8 cellular contexts compared by ENCODE assay signal in the genomic region with DNA sequence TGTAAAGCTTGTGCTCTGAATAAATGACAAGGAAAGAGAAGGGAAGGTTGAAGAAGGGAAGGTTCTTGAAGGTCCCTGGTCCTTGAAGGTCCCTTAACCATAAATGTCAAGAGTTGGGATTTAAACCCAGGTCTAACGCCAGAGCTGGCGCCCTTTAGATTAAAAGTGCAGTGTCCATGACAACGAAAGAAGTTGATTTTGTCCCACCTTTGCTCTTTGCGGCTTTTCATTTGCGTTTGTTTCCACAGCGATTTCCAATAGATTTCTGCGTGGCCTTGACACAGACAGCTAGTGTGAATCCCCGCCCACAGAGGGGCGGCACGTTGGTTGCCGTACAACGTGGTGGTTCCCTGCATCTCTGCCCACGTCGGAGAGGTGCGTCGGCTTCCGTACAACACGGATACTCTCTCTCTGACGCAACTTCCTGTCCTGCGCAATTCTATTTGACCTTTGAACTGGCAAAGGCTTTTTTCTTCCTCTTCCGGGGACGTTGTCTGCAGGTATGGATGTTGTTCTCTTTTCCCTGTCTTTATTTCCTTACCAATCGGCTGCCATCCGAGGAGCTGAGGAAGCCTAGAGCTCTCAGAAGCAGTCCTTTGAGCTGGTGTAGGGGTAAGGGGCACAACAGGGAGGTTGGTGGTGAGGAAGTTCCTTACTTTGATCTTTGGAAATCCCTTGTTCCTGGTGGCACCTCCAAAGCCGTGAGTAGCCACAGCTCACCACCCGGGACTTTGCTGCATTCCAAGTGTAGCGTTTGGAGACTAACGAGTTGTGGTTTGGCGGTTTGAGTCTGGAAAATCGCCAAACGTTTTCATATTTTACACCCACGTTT. TPM values are rescaled to one million over a fixed set of nuclear protein-coding genes. Genes with fewer than 3 reads are reported as not detected.
A peak's percentile ranks its signal among the peaks of the same experiment; 100 is the strongest.
DNase-seq lines count a peak whose midpoint lies in the region; ATAC-seq and TF ChIP-seq lines count a peak whose summit lies in the region.

A gene (plus strand): TSS at position 476 of the 832 bp plus-strand sequence. CDS start 1,384 bp downstream, outside the sequence.

- peak within 1 kb of the TSS; percentile 93 for H3K27ac Mint-ChIP-seq in HFFc6
- H3K27ac Mint-ChIP-seq in activated naive CD4-positive, alpha-beta T cell treated with anti-CD3 and anti-CD28 coated beads, Interleukin-2, amount 10 ng/mL, durations not matched to agents 7 days and 5 days = peak within 1 kb of the TSS; percentile 91

- peaks cover 48% of the 10 kb centered on the region for H3K4me1 Mint-ChIP-seq in HFFc6 (ENCODE audit: low read depth)
- H3K4me1 Mint-ChIP-seq in activated naive CD4-positive, alpha-beta T cell treated with anti-CD3 and anti-CD28 coated beads, Interleukin-2, amount 10 ng/mL, durations not matched to agents 7 days and 5 days = peaks cover 55% of the 10 kb centered on the region

- H3K4me1 ChIP-seq in gastroesophageal sphincter = peaks cover 5 to 44% (median 6%) of the 10 kb centered on the region in 3 donors
- H3K4me1 ChIP-seq in neutrophil (ENCODE audit: control insufficient read depth in 1 of 2, insufficient read depth in 1 of 2, low read depth in 1 of 2, low read length in 1 of 2) = peaks cover 18 to 23% of the 10 kb centered on the region in 2 experiments

- peak within 1 kb of the TSS; percentile 99 for H3K9ac ChIP-seq in SK-N-MC (ENCODE audit: insufficient read length)

- peaks cover 4% of the 10 kb centered on the region; the same call in 1 of the 2 replicates for H3K27me3 Mint-ChIP-seq in HFFc6 (ENCODE audit: insufficient read depth)
- no peaks in the 10 kb centered on the region for H3K27me3 Mint-ChIP-seq in activated naive CD4-positive, alpha-beta T cell treated with anti-CD3 and anti-CD28 coated beads, Interleukin-2, amount 10 ng/mL, durations not matched to agents 7 days and 5 days

- H3K27ac ChIP-seq in SK-N-MC (peak within 1 kb of the TSS; percentile 88), gastroesophageal sphincter (peak within 1 kb of the TSS; percentile 83 to 88 (median 88)), neutrophil (peak within 1 kb of the TSS; percentile 77), substantia nigra (ENCODE audit: low read depth, low read length, poor library complexity, severe bottlenecking) (peak within 1 kb of the TSS; percentile 68)

- peak within 1 kb of the TSS; percentile 97 for H3K4me3 Mint-ChIP-seq in HFFc6
- peak within 1 kb of the TSS; percentile 88 for H3K4me3 Mint-ChIP-seq in activated naive CD4-positive, alpha-beta T cell treated with anti-CD3 and anti-CD28 coated beads, Interleukin-2, amount 10 ng/mL, durations not matched to agents 7 days and 5 days

- TF ChIP-seq POLR2A in NB4 (IDR thresholded peaks at IDR 0.05; ENCODE audit: extremely low read depth, insufficient read length) (peak; percentile 91), gastroesophageal sphincter (IDR thresholded peaks at IDR 0.05) (peak; percentile 84 to 89)

- H3K27me3 ChIP-seq in gastroesophageal sphincter (no peaks in the 10 kb centered on the region), neutrophil (no peaks in the 10 kb centered on the region)

- 0 to 2% methylated on average over 24 of the region's 32 CpGs for WGBS in gastroesophageal sphincter (ENCODE audit: low coverage in 1 of 2), 2 donors

- H3K4me3 ChIP-seq in NB4 (ENCODE audit: low read depth, low read length) (peak within 1 kb of the TSS; percentile 96), SK-N-MC (peak within 1 kb of the TSS; percentile 86), gastroesophageal sphincter (peak within 1 kb of the TSS; percentile 71 to 98), neutrophil (ENCODE audit: low read depth in 1 of 2, low read length in 1 of 2) (peak within 1 kb of the TSS; percentile 86 to 96)

- peaks cover 45% of the 10 kb centered on the region for H3K36me3 ChIP-seq in SK-N-MC (ENCODE audit: insufficient read depth, low read length)
- peaks cover 5 to 46% of the 10 kb centered on the region in 2 donors for H3K36me3 ChIP-seq in gastroesophageal sphincter
- H3K36me3 ChIP-seq in neutrophil = peaks cover 39% of the 10 kb centered on the region

- ATAC-seq in gastroesophageal sphincter = peak; percentile 100

- no peak for TF ChIP-seq EP300 in gastroesophageal sphincter (IDR thresholded peaks at IDR 0.05)

- CTCF ChIA-PET in activated naive CD4-positive, alpha-beta T cell treated with anti-CD3 and anti-CD28 coated beads, Interleukin-2, amount 10 ng/mL, durations not matched to agents 7 days and 5 days (lab: Charles Lee) = interaction anchor here (0.8 to 1.5 kb wide), 4 partner anchors 9 to 505 kb away, joined by 3 read pairs; no protein-coding TSS in a partner anchor

- H3K9me3 ChIP-seq in SK-N-MC (ENCODE audit: low read depth, low read length) = no peaks in the 10 kb centered on the region
- H3K9me3 ChIP-seq in gastroesophageal sphincter = peaks cover 0 to 5% (median 0%) of the 10 kb centered on the region in 3 donors
- H3K9me3 ChIP-seq in neutrophil = no peaks in the 10 kb centered on the region

- TF ChIP-seq CTCF in HFFc6 (IDR thresholded peaks at IDR 0.05) (no peak), NB4 (IDR thresholded peaks at IDR 0.05; ENCODE audit: low read depth, low read length) (no peak), gastroesophageal sphincter (IDR thresholded peaks at IDR 0.05) (no peak), neutrophil (IDR thresholded peaks at IDR 0.05) (no peak)

- peak; percentile 93 for DNase-seq in GM04503 (ENCODE audit: low read depth)
- peak; percentile 97 for DNase-seq in HFFc6
- DNase-seq in NB4 (ENCODE audit: low read depth) = peak; percentile 97
- DNase-seq in SK-N-MC (ENCODE audit: low read depth, low spot score) = peak; percentile 98
- peak; percentile 98 for DNase-seq in activated naive CD4-positive, alpha-beta T cell treated with anti-CD3 and anti-CD28 coated beads, Interleukin-2, amount 10 ng/mL, durations not matched to agents 7 days and 5 days
- peak; percentile 28 to 99 (median 95) for DNase-seq in substantia nigra (lab: John Stamatoyannopoulos, UW)

- H3K36me3 Mint-ChIP-seq in HFFc6 (ENCODE audit: low read depth) = peaks cover 51% of the 10 kb centered on the region
- H3K36me3 Mint-ChIP-seq in activated naive CD4-positive, alpha-beta T cell treated with anti-CD3 and anti-CD28 coated beads, Interleukin-2, amount 10 ng/mL, durations not matched to agents 7 days and 5 days = peaks cover 41% of the 10 kb centered on the region

- H3K9me3 Mint-ChIP-seq in HFFc6 = peaks cover 12% of the 10 kb centered on the region
- peaks cover 9% of the 10 kb centered on the region for H3K9me3 Mint-ChIP-seq in activated naive CD4-positive, alpha-beta T cell treated with anti-CD3 and anti-CD28 coated beads, Interleukin-2, amount 10 ng/mL, durations not matched to agents 7 days and 5 days

RNA-seq across cellular contexts. Expression of the gene that starts here (rescaled TPM):
- total RNA-seq in HFFc6 (2021; fragmentation: NEBNext Ultra II Directional; extraction: Animal tissue kit (Norgen Biotek cat#: 25700)) = 1,000 to 10,000 TPM in 1 of 6 experiments, 100 to 1,000 TPM in 5; 834 to 1,041 (median 909) TPM
- 1,000 to 10,000 TPM in 2 of 4 donors, 100 to 1,000 TPM in 2; 549 to 1,430 (median 998) TPM for total RNA-seq in gastroesophageal sphincter

Comparison
In these comparisons a context has a peak if more than half of its experiments do, and no peak if none do; other contexts are left out.
1. Peak in every context shown above with its lines: DNase-seq, ATAC-seq, H3K4me3 ChIP-seq and H3K27ac ChIP-seq.